Comparison of ENCODE assay signal across 12 cellular contexts in genomic region chr10:7520496-7521485, GRCh38.
DNase-seq lines count a peak whose midpoint lies in the region; ATAC-seq, FAIRE-seq and TF ChIP-seq lines count a peak whose summit lies in the region.
"Had no signal": no experiment of that assay in that cellular context is flagged by ENCODE, and none has a peak within 500 bp of the region (broad histone marks: within the 10 kb centered on the region; RNA-seq: fewer than 3 reads in every experiment).

No MANE protein-coding gene starts in this region.

- no peak for TF ChIP-seq POLR2A in H54 (IDR thresholded peaks at IDR 0.05; ENCODE audit: low read depth, low read length)

- DNase-seq in NCI-H526 treated with DMSO at 0.1 percent for 48 hours (lab: John Stamatoyannopoulos, UW) (peak; percentile 47), H54 (ENCODE audit: insufficient read length, low spot score) (no peak), hypothalamus (lab: John Stamatoyannopoulos, UW) (no peak), cardiac septum (ENCODE audit: low spot score) (no peak)
- DNase-seq in activated CD4-positive, alpha-beta T cell treated with anti-CD3 and anti-CD28 coated beads, Interleukin-2, amount 50 U/mL, for 1 hour = no peak
- DNase-seq: left ventricle myocardium inferior; stimulated activated CD8-positive, alpha-beta memory T cell treated with anti-CD3 and anti-CD28 coated beads, Interleukin-4, amount 100 ng/mL, for 48 hours had no signal

- no peaks in the 10 kb centered on the region for H3K27me3 ChIP-seq in DOHH2 (ENCODE audit: control insufficient read depth, low read length)

- H3K36me3 ChIP-seq in DOHH2 (ENCODE audit: control insufficient read depth, low read length) = no peaks in the 10 kb centered on the region
- H3K36me3 ChIP-seq: left ventricle myocardium inferior had no signal

- no peak for FAIRE-seq in H54 (lab: Jason Lieb, UNC)
- FAIRE-seq: astrocyte had no signal

- peak overlapping the region; percentile 5; the same call in 1 of the 2 replicates for H3K27ac ChIP-seq in DOHH2 (ENCODE audit: low read depth, low read length)
- H3K27ac ChIP-seq: C4-2B, left ventricle myocardium inferior had no signal

- no peaks in the 10 kb centered on the region for H3F3A ChIP-seq in DOHH2 (ENCODE audit: control insufficient read depth, insufficient read depth)

- TF ChIP-seq CTCF in DOHH2 (IDR thresholded peaks at IDR 0.05; ENCODE audit: low read depth, low read length, poor library complexity, severe bottlenecking) = no peak

- no peaks in the 10 kb centered on the region for H3K9me2 ChIP-seq in DOHH2 (replicated peaks; ENCODE audit: control insufficient read depth, low read length)

- intact Hi-C loops in cardiac septum (cut with DNase I) = loop anchor here (10.0 kb wide), 1 partner anchor 1784 kb away; no protein-coding TSS in a partner anchor

- ATAC-seq in GM19043 (IDR thresholded peaks at IDR 0.05; ENCODE audit: low read depth, unreplicated experiment) = peak; percentile 76
- peak; percentile 82 for ATAC-seq in HG02852 (IDR thresholded peaks at IDR 0.05; ENCODE audit: unreplicated experiment)

- H4K20me1 ChIP-seq in DOHH2 (ENCODE audit: control insufficient read depth, insufficient read depth, low read depth, low read length) = no peaks in the 10 kb centered on the region

- H3K4me3 ChIP-seq in DOHH2 (ENCODE audit: low read length) = peak overlapping the region; percentile 30
- H3K4me3 ChIP-seq: left ventricle myocardium inferior had no signal

- peaks cover 43% of the 10 kb centered on the region for H3K4me1 ChIP-seq in DOHH2 (ENCODE audit: control insufficient read depth, low read length)

- H3K4me2 ChIP-seq in DOHH2 (ENCODE audit: low read length) = peak overlapping the region; percentile 73

- H3K9me3 ChIP-seq in DOHH2 (ENCODE audit: control insufficient read depth, insufficient read depth, low read length) = no peaks in the 10 kb centered on the region
- H3K9me3 ChIP-seq: left ventricle myocardium inferior had no signal

- H3K79me2 ChIP-seq in DOHH2 (ENCODE audit: control insufficient read depth, low read length) = no peaks in the 10 kb centered on the region
